In the genomic region with DNA sequence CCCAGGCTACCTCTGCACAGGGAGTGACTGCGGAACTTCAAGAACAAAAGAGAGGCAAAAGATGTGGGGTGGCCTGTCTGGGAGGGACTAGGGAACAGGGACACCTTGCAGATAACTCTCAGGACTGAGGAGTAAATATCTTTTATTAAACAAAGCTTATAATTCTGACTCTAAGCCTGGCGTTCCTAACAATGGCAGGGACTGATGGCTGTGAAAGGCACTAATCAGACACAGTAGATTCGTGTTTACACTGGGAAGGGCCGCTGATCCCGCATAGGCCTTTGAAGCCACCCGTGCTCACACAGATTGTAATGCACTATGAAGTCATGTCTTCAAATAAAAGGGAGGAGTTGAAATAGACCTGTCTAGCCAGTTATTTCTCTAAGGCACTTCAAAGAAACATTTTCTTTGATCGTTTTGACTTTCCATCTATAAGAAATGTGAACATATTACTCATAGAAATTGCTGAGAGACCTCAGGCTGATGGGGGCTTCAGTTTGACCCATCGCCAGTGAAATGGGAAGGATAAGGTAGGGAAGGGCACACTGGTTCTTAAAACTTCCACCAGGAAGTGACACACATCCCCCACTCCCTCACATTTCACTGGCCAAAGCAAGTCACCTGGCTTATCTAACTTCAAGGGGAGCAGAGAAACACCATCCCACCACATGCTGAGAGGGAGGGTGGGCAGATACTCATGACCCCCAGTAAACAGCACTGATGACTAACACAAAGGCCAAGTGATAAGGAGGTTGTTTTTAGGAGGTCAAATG, we compare ENCODE assay signal across 1 cellular context.
TF ChIP-seq lines count a peak whose summit lies in the region.

No MANE protein-coding gene starts in this region.

TF ChIP-seq in K562, 482 proteins besides CTCF, POLR2A, EP300 and RAD21 (continued from another document and continues in another):
- TF ChIP-seq FOS (IDR thresholded peaks at IDR 0.05; ENCODE audit: extremely low read depth, insufficient read length): peak; percentile 31
- TF ChIP-seq, protein P1, sequence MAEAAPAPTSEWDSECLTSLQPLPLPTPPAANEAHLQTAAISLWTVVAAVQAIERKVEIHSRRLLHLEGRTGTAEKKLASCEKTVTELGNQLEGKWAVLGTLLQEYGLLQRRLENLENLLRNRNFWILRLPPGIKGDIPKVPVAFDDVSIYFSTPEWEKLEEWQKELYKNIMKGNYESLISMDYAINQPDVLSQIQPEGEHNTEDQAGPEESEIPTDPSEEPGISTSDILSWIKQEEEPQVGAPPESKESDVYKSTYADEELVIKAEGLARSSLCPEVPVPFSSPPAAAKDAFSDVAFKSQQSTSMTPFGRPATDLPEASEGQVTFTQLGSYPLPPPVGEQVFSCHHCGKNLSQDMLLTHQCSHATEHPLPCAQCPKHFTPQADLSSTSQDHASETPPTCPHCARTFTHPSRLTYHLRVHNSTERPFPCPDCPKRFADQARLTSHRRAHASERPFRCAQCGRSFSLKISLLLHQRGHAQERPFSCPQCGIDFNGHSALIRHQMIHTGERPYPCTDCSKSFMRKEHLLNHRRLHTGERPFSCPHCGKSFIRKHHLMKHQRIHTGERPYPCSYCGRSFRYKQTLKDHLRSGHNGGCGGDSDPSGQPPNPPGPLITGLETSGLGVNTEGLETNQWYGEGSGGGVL (CRISPR knock-in tag; IDR thresholded peaks at IDR 0.05): no peak
- TF ChIP-seq, protein P2, sequence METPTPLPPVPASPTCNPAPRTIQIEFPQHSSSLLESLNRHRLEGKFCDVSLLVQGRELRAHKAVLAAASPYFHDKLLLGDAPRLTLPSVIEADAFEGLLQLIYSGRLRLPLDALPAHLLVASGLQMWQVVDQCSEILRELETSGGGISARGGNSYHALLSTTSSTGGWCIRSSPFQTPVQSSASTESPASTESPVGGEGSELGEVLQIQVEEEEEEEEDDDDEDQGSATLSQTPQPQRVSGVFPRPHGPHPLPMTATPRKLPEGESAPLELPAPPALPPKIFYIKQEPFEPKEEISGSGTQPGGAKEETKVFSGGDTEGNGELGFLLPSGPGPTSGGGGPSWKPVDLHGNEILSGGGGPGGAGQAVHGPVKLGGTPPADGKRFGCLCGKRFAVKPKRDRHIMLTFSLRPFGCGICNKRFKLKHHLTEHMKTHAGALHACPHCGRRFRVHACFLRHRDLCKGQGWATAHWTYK (CRISPR knock-in tag; IDR thresholded peaks at IDR 0.05): no peak
- no peak for TF ChIP-seq DIDO1 (tag; IDR thresholded peaks at IDR 0.05; ENCODE audit: low read depth)
- no peak for TF ChIP-seq CEBPB (tag; IDR thresholded peaks at IDR 0.05)
- TF ChIP-seq, protein P3, sequence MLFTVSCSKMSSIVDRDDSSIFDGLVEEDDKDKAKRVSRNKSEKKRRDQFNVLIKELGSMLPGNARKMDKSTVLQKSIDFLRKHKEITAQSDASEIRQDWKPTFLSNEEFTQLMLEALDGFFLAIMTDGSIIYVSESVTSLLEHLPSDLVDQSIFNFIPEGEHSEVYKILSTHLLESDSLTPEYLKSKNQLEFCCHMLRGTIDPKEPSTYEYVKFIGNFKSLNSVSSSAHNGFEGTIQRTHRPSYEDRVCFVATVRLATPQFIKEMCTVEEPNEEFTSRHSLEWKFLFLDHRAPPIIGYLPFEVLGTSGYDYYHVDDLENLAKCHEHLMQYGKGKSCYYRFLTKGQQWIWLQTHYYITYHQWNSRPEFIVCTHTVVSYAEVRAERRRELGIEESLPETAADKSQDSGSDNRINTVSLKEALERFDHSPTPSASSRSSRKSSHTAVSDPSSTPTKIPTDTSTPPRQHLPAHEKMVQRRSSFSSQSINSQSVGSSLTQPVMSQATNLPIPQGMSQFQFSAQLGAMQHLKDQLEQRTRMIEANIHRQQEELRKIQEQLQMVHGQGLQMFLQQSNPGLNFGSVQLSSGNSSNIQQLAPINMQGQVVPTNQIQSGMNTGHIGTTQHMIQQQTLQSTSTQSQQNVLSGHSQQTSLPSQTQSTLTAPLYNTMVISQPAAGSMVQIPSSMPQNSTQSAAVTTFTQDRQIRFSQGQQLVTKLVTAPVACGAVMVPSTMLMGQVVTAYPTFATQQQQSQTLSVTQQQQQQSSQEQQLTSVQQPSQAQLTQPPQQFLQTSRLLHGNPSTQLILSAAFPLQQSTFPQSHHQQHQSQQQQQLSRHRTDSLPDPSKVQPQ (CRISPR knock-in tag; IDR thresholded peaks at IDR 0.05; ENCODE audit: borderline replicate concordance): no peak
- no peak for TF ChIP-seq ZNF717 (CRISPR knock-in tag; IDR thresholded peaks at IDR 0.05)
- TF ChIP-seq TOE1 (IDR thresholded peaks at IDR 0.05; ENCODE audit: borderline replicate concordance): no peak; the same call in 1 of the 2 replicates
- no peak for TF ChIP-seq TOE1 (CRISPR knock-in tag; IDR thresholded peaks at IDR 0.05; ENCODE audit: borderline replicate concordance, low read depth)
- no peak for TF ChIP-seq BRF1 (IDR thresholded peaks at IDR 0.05; ENCODE audit: borderline replicate concordance, extremely low read depth, insufficient read length)
- TF ChIP-seq, protein P4, sequence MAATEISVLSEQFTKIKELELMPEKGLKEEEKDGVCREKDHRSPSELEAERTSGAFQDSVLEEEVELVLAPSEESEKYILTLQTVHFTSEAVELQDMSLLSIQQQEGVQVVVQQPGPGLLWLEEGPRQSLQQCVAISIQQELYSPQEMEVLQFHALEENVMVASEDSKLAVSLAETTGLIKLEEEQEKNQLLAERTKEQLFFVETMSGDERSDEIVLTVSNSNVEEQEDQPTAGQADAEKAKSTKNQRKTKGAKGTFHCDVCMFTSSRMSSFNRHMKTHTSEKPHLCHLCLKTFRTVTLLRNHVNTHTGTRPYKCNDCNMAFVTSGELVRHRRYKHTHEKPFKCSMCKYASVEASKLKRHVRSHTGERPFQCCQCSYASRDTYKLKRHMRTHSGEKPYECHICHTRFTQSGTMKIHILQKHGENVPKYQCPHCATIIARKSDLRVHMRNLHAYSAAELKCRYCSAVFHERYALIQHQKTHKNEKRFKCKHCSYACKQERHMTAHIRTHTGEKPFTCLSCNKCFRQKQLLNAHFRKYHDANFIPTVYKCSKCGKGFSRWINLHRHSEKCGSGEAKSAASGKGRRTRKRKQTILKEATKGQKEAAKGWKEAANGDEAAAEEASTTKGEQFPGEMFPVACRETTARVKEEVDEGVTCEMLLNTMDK (IDR thresholded peaks at IDR 0.05; ENCODE audit: borderline replicate concordance, insufficient read depth, low read depth, low read length, poor library complexity, severe bottlenecking): no peak
- no peak for TF ChIP-seq MAFG (tag; conservative IDR thresholded peaks at IDR 0.05)
- no peak; the same call in 1 of the 2 replicates for TF ChIP-seq ZEB2 (IDR thresholded peaks at IDR 0.05)
- TF ChIP-seq CCNT2 (IDR thresholded peaks at IDR 0.05; ENCODE audit: borderline replicate concordance, extremely low read depth, insufficient read length, low read depth, low read length): no peak
- peak; percentile 20 to 54; a peak in 3 of 4 replicates for TF ChIP-seq TRIM24 (IDR thresholded peaks at IDR 0.05)
- TF ChIP-seq, protein P5, sequence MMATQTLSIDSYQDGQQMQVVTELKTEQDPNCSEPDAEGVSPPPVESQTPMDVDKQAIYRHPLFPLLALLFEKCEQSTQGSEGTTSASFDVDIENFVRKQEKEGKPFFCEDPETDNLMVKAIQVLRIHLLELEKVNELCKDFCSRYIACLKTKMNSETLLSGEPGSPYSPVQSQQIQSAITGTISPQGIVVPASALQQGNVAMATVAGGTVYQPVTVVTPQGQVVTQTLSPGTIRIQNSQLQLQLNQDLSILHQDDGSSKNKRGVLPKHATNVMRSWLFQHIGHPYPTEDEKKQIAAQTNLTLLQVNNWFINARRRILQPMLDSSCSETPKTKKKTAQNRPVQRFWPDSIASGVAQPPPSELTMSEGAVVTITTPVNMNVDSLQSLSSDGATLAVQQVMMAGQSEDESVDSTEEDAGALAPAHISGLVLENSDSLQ (IDR thresholded peaks at IDR 0.05): no peak
- TF ChIP-seq SP2 (IDR thresholded peaks at IDR 0.05; ENCODE audit: extremely low read depth, low read depth, low read length, poor library complexity, severe bottlenecking): no peak
- no peak for TF ChIP-seq RCOR1 (IDR thresholded peaks at IDR 0.05; ENCODE audit: borderline replicate concordance in 1 of 2, low read depth in 2 of 2, low read length in 2 of 2)
- no peak for TF ChIP-seq GATAD2A (IDR thresholded peaks at IDR 0.05)
- TF ChIP-seq SIRT6 (IDR thresholded peaks at IDR 0.05; ENCODE audit: low read depth, low read length): no peak
- TF ChIP-seq C11orf30 (IDR thresholded peaks at IDR 0.05; ENCODE audit: low read depth): no peak
- no peak for TF ChIP-seq NR2F6 (CRISPR knock-in tag; IDR thresholded peaks at IDR 0.05)
- TF ChIP-seq, protein P6, sequence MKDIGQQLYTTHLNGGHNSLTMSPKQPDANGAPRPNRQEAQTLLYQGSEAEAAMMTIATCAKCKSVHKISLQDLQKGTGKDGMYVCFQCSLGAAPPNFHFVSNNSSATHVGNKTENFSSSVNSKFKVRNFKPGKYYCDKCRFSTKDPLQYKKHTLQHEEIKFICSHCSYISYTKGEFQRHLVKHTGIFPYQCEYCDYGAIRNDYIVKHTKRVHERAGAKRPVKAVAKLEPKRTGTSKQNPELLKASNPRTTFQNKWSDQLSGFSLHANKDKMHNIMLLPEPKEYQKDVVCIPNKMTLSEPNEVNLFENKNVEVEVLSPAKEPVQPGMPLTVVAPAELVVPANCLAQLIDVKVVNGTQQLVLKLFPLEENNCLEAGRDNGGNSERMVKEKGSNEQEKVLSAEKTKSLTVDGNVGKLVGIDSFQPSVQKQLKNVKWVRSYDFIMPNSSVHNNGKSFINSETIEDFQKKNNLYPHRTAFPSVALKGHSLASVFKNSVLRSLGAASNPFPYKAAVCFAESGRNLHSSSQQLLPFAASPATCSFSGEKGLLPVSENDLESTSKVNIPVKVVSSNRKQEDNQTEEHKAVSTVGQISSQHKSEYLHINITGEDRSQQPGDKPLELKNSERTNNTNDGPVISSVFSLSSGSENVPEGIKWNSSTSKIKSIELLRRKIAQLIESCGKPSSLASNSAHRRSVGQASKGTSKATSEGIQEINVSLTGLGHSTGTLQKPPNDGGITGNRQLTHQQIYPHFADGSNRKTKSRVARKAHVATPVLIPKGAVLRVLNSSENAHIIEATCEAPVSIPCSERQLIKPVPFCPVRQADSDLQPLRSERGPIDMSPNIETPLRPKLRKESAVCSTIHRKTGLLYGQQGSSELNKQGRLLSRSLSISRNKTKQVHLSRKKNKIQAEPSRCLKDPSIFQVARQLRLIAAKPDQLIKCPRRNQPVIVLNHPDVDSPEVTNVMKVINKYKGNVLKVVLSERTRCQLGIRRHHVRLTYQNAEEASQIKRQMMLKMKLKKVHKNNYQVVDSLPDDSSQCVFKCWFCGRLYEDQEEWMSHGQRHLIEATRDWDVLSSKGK (CRISPR knock-in tag; IDR thresholded peaks at IDR 0.05): no peak
- no peak for TF ChIP-seq YY1 (IDR thresholded peaks at IDR 0.05; ENCODE audit: borderline replicate concordance in 1 of 3, control insufficient read depth in 1 of 3, extremely low read depth in 1 of 3, insufficient read depth in 3 of 3, insufficient read length in 1 of 3, insufficient replicate concordance in 2 of 3, low read depth in 1 of 3, low read length in 2 of 3)
- no peak for TF ChIP-seq PHB (CRISPR knock-in tag; IDR thresholded peaks at IDR 0.05)
- no peak for TF ChIP-seq SNRNP70 (optimal IDR thresholded peaks at IDR 0.05; ENCODE audit: low read depth, low read length)
- no peak for TF ChIP-seq ZNF436 (CRISPR knock-in tag; IDR thresholded peaks at IDR 0.05)
- TF ChIP-seq FOXJ3 (CRISPR knock-in tag; IDR thresholded peaks at IDR 0.05): no peak
- TF ChIP-seq HMG20B (CRISPR knock-in tag; IDR thresholded peaks at IDR 0.05): no peak
- TF ChIP-seq, protein P7, sequence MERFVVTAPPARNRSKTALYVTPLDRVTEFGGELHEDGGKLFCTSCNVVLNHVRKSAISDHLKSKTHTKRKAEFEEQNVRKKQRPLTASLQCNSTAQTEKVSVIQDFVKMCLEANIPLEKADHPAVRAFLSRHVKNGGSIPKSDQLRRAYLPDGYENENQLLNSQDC (CRISPR knock-in tag; IDR thresholded peaks at IDR 0.05): no peak
- TF ChIP-seq ZNF134 (CRISPR knock-in tag; conservative IDR thresholded peaks at IDR 0.05): no peak
- TF ChIP-seq, protein P8, sequence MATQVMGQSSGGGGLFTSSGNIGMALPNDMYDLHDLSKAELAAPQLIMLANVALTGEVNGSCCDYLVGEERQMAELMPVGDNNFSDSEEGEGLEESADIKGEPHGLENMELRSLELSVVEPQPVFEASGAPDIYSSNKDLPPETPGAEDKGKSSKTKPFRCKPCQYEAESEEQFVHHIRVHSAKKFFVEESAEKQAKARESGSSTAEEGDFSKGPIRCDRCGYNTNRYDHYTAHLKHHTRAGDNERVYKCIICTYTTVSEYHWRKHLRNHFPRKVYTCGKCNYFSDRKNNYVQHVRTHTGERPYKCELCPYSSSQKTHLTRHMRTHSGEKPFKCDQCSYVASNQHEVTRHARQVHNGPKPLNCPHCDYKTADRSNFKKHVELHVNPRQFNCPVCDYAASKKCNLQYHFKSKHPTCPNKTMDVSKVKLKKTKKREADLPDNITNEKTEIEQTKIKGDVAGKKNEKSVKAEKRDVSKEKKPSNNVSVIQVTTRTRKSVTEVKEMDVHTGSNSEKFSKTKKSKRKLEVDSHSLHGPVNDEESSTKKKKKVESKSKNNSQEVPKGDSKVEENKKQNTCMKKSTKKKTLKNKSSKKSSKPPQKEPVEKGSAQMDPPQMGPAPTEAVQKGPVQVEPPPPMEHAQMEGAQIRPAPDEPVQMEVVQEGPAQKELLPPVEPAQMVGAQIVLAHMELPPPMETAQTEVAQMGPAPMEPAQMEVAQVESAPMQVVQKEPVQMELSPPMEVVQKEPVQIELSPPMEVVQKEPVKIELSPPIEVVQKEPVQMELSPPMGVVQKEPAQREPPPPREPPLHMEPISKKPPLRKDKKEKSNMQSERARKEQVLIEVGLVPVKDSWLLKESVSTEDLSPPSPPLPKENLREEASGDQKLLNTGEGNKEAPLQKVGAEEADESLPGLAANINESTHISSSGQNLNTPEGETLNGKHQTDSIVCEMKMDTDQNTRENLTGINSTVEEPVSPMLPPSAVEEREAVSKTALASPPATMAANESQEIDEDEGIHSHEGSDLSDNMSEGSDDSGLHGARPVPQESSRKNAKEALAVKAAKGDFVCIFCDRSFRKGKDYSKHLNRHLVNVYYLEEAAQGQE (CRISPR knock-in tag; IDR thresholded peaks at IDR 0.05; ENCODE audit: low read depth): no peak
- TF ChIP-seq, protein P9, sequence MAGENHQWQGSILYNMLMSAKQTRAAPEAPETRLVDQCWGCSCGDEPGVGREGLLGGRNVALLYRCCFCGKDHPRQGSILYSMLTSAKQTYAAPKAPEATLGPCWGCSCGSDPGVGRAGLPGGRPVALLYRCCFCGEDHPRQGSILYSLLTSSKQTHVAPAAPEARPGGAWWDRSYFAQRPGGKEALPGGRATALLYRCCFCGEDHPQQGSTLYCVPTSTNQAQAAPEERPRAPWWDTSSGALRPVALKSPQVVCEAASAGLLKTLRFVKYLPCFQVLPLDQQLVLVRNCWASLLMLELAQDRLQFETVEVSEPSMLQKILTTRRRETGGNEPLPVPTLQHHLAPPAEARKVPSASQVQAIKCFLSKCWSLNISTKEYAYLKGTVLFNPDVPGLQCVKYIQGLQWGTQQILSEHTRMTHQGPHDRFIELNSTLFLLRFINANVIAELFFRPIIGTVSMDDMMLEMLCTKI (IDR thresholded peaks at IDR 0.05; ENCODE audit: partially characterized antibody): no peak
- no peak; the same call in 1 of the 2 replicates for TF ChIP-seq ZNF584 (CRISPR knock-in tag; IDR thresholded peaks at IDR 0.05; ENCODE audit: low read depth)
- TF ChIP-seq TAF9B (IDR thresholded peaks at IDR 0.05; ENCODE audit: partially characterized antibody): no peak
- TF ChIP-seq, protein P10, sequence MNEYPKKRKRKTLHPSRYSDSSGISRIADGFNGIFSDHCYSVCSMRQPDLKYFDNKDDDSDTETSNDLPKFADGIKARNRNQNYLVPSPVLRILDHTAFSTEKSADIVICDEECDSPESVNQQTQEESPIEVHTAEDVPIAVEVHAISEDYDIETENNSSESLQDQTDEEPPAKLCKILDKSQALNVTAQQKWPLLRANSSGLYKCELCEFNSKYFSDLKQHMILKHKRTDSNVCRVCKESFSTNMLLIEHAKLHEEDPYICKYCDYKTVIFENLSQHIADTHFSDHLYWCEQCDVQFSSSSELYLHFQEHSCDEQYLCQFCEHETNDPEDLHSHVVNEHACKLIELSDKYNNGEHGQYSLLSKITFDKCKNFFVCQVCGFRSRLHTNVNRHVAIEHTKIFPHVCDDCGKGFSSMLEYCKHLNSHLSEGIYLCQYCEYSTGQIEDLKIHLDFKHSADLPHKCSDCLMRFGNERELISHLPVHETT (CRISPR knock-in tag; conservative IDR thresholded peaks at IDR 0.05 in 1 of 2, IDR thresholded peaks at IDR 0.05 in 1 of 2): no peak
